17 cellular contexts compared by ENCODE assay signal in genomic region chr10:78892383-78893191, GRCh38.
DNase-seq lines count a peak whose midpoint lies in the region; ATAC-seq and TF ChIP-seq lines count a peak whose summit lies in the region.
"Had no signal": no experiment of that assay in that cellular context is flagged by ENCODE, and none has a peak within 500 bp of the region (broad histone marks: within the 10 kb centered on the region; RNA-seq: fewer than 3 reads in every experiment).

No MANE protein-coding gene starts in this region.

- H2BK12ac ChIP-seq in mesenchymal stem cell (ENCODE audit: low read length in 2 of 2), result no peak overlapping the region

- no peaks in the 10 kb centered on the region for H3F3A ChIP-seq in smooth muscle cell (ENCODE audit: low read depth)

- no peak overlapping the region for H3K4ac ChIP-seq in mesenchymal stem cell (ENCODE audit: low read depth in 1 of 2, low read length in 2 of 2)

- H3K9ac ChIP-seq in mesenchymal stem cell (ENCODE audit: low read length) (no peak overlapping the region), smooth muscle cell (ENCODE audit: low read depth) (no peak overlapping the region)

- CTCF ChIA-PET in T-cell (lab: Charles Lee), result no interaction called here

- no peak overlapping the region for H3K23ac ChIP-seq in mesenchymal stem cell (ENCODE audit: low read length in 2 of 2)

- no peak overlapping the region for H2BK15ac ChIP-seq in mesenchymal stem cell (ENCODE audit: low read depth, poor library complexity, severe bottlenecking)

- H4K20me1 ChIP-seq in smooth muscle cell (ENCODE audit: low read depth), result no peaks in the 10 kb centered on the region

- H2AFZ ChIP-seq in mesenchymal stem cell (ENCODE audit: low read depth, low read length) (no peak overlapping the region), smooth muscle cell (ENCODE audit: low read depth) (no peak overlapping the region)

- no peaks in the 10 kb centered on the region for H3K9me3 Mint-ChIP-seq in T-cell
- H3K9me3 Mint-ChIP-seq: memory B cell had no signal

- H3K36me3 Mint-ChIP-seq in T-cell, result no peaks in the 10 kb centered on the region
- H3K36me3 Mint-ChIP-seq: memory B cell had no signal

- H3K18ac ChIP-seq in mesenchymal stem cell (ENCODE audit: low read depth in 1 of 2, low read length in 2 of 2), result no peak overlapping the region

- no peak overlapping the region for H3K4me3 ChIP-seq in mesenchymal stem cell (ENCODE audit: insufficient read depth in 1 of 2, low read depth in 1 of 2, low read length in 2 of 2)
- H3K4me3 ChIP-seq in smooth muscle cell, result no peak overlapping the region
- H3K4me3 ChIP-seq: spleen had no signal

- no peak overlapping the region for H2BK5ac ChIP-seq in mesenchymal stem cell (ENCODE audit: low read depth, low read length, poor library complexity, severe bottlenecking)

- H3K4me1 Mint-ChIP-seq in T-cell, result peaks cover 0 to 2% (median 0%) of the 10 kb centered on the region in 3 donors
- H3K4me1 Mint-ChIP-seq: memory B cell, T-helper 17 cell had no signal

- H3K4me3 Mint-ChIP-seq in T-cell, result no peak overlapping the region
- H3K4me3 Mint-ChIP-seq: activated CD4-positive, alpha-beta T cell treated with anti-CD3 and anti-CD28 coated beads, Interleukin-2, amount 10 ng/mL, durations not matched to agents 24 days and 14 days; memory B cell; T-helper 17 cell had no signal

- H3K9me3 ChIP-seq in mesenchymal stem cell (ENCODE audit: control insufficient read depth, low read length) (no peaks in the 10 kb centered on the region), smooth muscle cell (replicated peaks; ENCODE audit: low read depth) (no peaks in the 10 kb centered on the region)

- POLR2A ChIA-PET in T-cell (lab: Charles Lee), result no interaction called here

- H3K36me3 ChIP-seq in mesenchymal stem cell (ENCODE audit: control insufficient read depth in 1 of 2, insufficient read depth in 2 of 2, low read depth in 1 of 2, low read length in 2 of 2), result no peaks in the 10 kb centered on the region
- H3K36me3 ChIP-seq in smooth muscle cell (ENCODE audit: low read depth), result no peaks in the 10 kb centered on the region
- H3K36me3 ChIP-seq: spleen had no signal

- H2BK120ac ChIP-seq in mesenchymal stem cell (ENCODE audit: low read depth, low read length), result no peak overlapping the region

- H3K4me2 ChIP-seq in mesenchymal stem cell (ENCODE audit: low read length, poor library complexity, severe bottlenecking), result no peak overlapping the region
- no peak overlapping the region for H3K4me2 ChIP-seq in smooth muscle cell

- no peak for TF ChIP-seq CTCF in smooth muscle cell (IDR thresholded peaks at IDR 0.05; ENCODE audit: borderline replicate concordance, insufficient read depth, poor library complexity, severe bottlenecking)

- peak; percentile 6 for DNase-seq in NCI-H146 (lab: John Stamatoyannopoulos, UW)
- no peak for DNase-seq in NCI-H146 treated with DMSO at 0.1 percent for 48 hours (lab: John Stamatoyannopoulos, UW; ENCODE audit: unreplicated experiment)
- DNase-seq in GM03348 (ENCODE audit: low spot score), result peak; percentile 32
- peak; percentile 35 for DNase-seq in NOMO-1 treated with DMSO at 0.1 percent for 48 hours (lab: John Stamatoyannopoulos, UW; ENCODE audit: unreplicated experiment)
- DNase-seq in mesenchymal stem cell, result peak; percentile 5
- no peak for DNase-seq in smooth muscle cell (lab: John Stamatoyannopoulos, UW; ENCODE audit: unreplicated experiment)
- DNase-seq in T-cell, result no peak
- no peak for DNase-seq in HUDEP-2 (lab: John Stamatoyannopoulos, UW; ENCODE audit: unreplicated experiment in 76 of 76)
- DNase-seq: activated CD4-positive, alpha-beta T cell treated with anti-CD3 and anti-CD28 coated beads, Interleukin-2, amount 10 ng/mL, durations not matched to agents 24 days and 14 days; anterior cingulate cortex; Calu3; dermis blood vessel endothelial cell; nucleus accumbens; spleen; T-helper 17 cell had no signal

- H3K27me3 Mint-ChIP-seq in T-cell, result peaks cover 8 to 11% of the 10 kb centered on the region in 2 donors

- peak overlapping the region; percentile 1 for H4K91ac ChIP-seq in mesenchymal stem cell (ENCODE audit: low read length)

- no peak overlapping the region for H2AK5ac ChIP-seq in mesenchymal stem cell (ENCODE audit: low read length, severe bottlenecking)

- H3K4me1 ChIP-seq in mesenchymal stem cell (ENCODE audit: control insufficient read depth, insufficient read depth, low read depth, low read length) (peaks cover 3% of the 10 kb centered on the region), smooth muscle cell (ENCODE audit: low read depth) (peaks cover 13% of the 10 kb centered on the region)

- ATAC-seq in T-cell (replicated peaks in 1 of 4), result no peak
- ATAC-seq: Panc1, T-helper 17 cell had no signal

- no peak overlapping the region for H3K27ac ChIP-seq in mesenchymal stem cell (ENCODE audit: low read length, poor library complexity, severe bottlenecking)
- H3K27ac ChIP-seq in smooth muscle cell (ENCODE audit: low read depth), result no peak overlapping the region

- peaks cover 10 to 15% of the 10 kb centered on the region in 2 experiments for H3K27me3 ChIP-seq in mesenchymal stem cell (ENCODE audit: control insufficient read depth in 1 of 2, insufficient read depth in 1 of 2, low read length in 2 of 2)
- H3K27me3 ChIP-seq in smooth muscle cell (ENCODE audit: low read depth), result no peaks in the 10 kb centered on the region

- H3K79me2 ChIP-seq in smooth muscle cell (ENCODE audit: low read depth), result no peaks in the 10 kb centered on the region

- no peak overlapping the region for H3K27ac Mint-ChIP-seq in T-cell
- H3K27ac Mint-ChIP-seq: activated CD4-positive, alpha-beta T cell treated with anti-CD3 and anti-CD28 coated beads, Interleukin-2, amount 10 ng/mL, durations not matched to agents 24 days and 14 days; memory B cell had no signal

- H3K79me1 ChIP-seq in mesenchymal stem cell (replicated peaks; ENCODE audit: low read length, poor library complexity, severe bottlenecking), result no peaks in the 10 kb centered on the region

- no peak overlapping the region for H3K14ac ChIP-seq in mesenchymal stem cell (ENCODE audit: low read length in 2 of 2)

- WGBS in mesenchymal stem cell, result 85% methylated on average over 6 of the region's 7 CpGs
- WGBS in smooth muscle cell (ENCODE audit: low lambda C conversion rate), result 85% methylated on average over 7 of the region's 7 CpGs

- no peak overlapping the region for H4K8ac ChIP-seq in mesenchymal stem cell (ENCODE audit: low read length)

Comparison
In these comparisons a context has a peak if more than half of its experiments do, and no peak if none do; other contexts are left out.
1. DNase-seq: peak in NCI-H146 (single experiment), GM03348 (single experiment), NOMO-1 treated with DMSO at 0.1 percent for 48 hours (single experiment) and mesenchymal stem cell (single experiment); none in NCI-H146 treated with DMSO at 0.1 percent for 48 hours (single experiment), smooth muscle cell (single experiment), T-cell (0 of 34) and HUDEP-2 (0 of 76).